Comparison of ENCODE assay signal across 21 cellular contexts in genomic region chr6:12295558-12296254, GRCh38. TPM values are rescaled to one million over a fixed set of nuclear protein-coding genes. Genes with fewer than 3 reads are reported as not detected.
DNase-seq lines count a peak whose midpoint lies in the region; ATAC-seq, FAIRE-seq and TF ChIP-seq lines count a peak whose summit lies in the region.
"Had no signal": no experiment of that assay in that cellular context is flagged by ENCODE, and none has a peak within 500 bp of the region (broad histone marks: within the 10 kb centered on the region; RNA-seq: fewer than 3 reads in every experiment).

No MANE protein-coding gene starts in this region.

- POLR2A ChIA-PET in Caco-2 (lab: Charles Lee), result interaction anchor here (0.7 kb wide), 1 partner anchor 70 kb away, joined by 9 read pairs; no protein-coding TSS in a partner anchor

- peak overlapping the region; percentile 2 for H3K4me2 ChIP-seq in fibroblast of lung (ENCODE audit: extremely low read depth, insufficient read depth, low read length)
- H3K4me2 ChIP-seq: BLaER1 had no signal

- DNase-seq in Caco-2, result peak in 1 of 2 experiments; percentile 49
- no peak for DNase-seq in fibroblast of lung (ENCODE audit: low read depth in 2 of 2)
- DNase-seq in small intestine, result no peak
- DNase-seq in activated T-cell treated with anti-CD3 and anti-CD28 coated beads, Interleukin-2, amount 50 U/mL, for 4 hours, result no peak
- DNase-seq in HTR-8/SVneo (ENCODE audit: insufficient read length, low spot score), result no peak
- no peak for DNase-seq in activated naive CD4-positive, alpha-beta T cell treated with anti-CD3 and anti-CD28 coated beads, Interleukin-2, amount 50 U/mL, for 16 hours
- no peak for DNase-seq in NCI-H1436 (lab: John Stamatoyannopoulos, UW)
- DNase-seq: activated CD4-positive, alpha-beta T cell treated with anti-CD3 and anti-CD28 coated beads, Interleukin-2, amount 50 U/mL, for 1 hour; activated T-cell treated with anti-CD3 and anti-CD28 coated beads, Interleukin-2, amount 50 U/mL, for 24 hours; DMS153; erythroblast; hypothalamus; naive thymus-derived CD8-positive, alpha-beta T cell; NCI-H2107; stimulated activated CD4-positive, alpha-beta T cell treated with anti-CD3 and anti-CD28 coated beads, Interleukin-1b, Interleukin-23, amount 100 ng/mL, for 48 hours; T-helper 9 cell; testis had no signal

- H3K36me3 Mint-ChIP-seq in Caco-2 (ENCODE audit: insufficient read depth, unreplicated experiment), result peaks cover 80% of the 10 kb centered on the region
- H3K36me3 Mint-ChIP-seq in activated T-cell treated with anti-CD3 and anti-CD28 coated beads, Interleukin-2, amount 50 U/mL, for 4 hours (ENCODE audit: insufficient read depth), result no peaks in the 10 kb centered on the region

- no peaks in the 10 kb centered on the region for H3K79me2 ChIP-seq in fibroblast of lung (ENCODE audit: control insufficient read depth, insufficient read depth, low read length)

- FAIRE-seq in TTC549 (lab: Jason Lieb, UNC) (peak; percentile 9), small intestine (lab: Jason Lieb, UNC) (no peak), HTR-8/SVneo (lab: Jason Lieb, UNC) (no peak)
- FAIRE-seq: colon had no signal

- no peaks in the 10 kb centered on the region for H4K20me1 ChIP-seq in fibroblast of lung (ENCODE audit: control insufficient read depth, extremely low read depth, insufficient read depth, low read length)
- H4K20me1 ChIP-seq: BLaER1 had no signal

- no peak for TF ChIP-seq CTCF in Caco-2 (IDR thresholded peaks at IDR 0.05; ENCODE audit: insufficient read depth in 1 of 2, low read depth in 1 of 2, low read length in 1 of 2, severe bottlenecking in 1 of 2, unreplicated experiment in 1 of 2)
- TF ChIP-seq CTCF in fibroblast of lung (conservative IDR thresholded peaks at IDR 0.05 in 1 of 2, IDR thresholded peaks at IDR 0.05 in 1 of 2; ENCODE audit: low read depth in 1 of 2, low read length in 2 of 2), result no peak

- 39 to 61% (median 52%) methylated on average over 14 of the region's 14 CpGs for WGBS in small intestine, 3 donors

- CTCF ChIA-PET in Caco-2 (lab: Charles Lee), result interaction anchor here (1.3 kb wide), 1 partner anchor 307 kb away, joined by 5 read pairs; no protein-coding TSS in a partner anchor

- BruUV-seq in Caco-2 (replicated peaks; lab: Mats Ljungman, UMichigan), result TSS peak; percentile 77

- no peaks in the 10 kb centered on the region for H3K27me3 Mint-ChIP-seq in Caco-2 (ENCODE audit: insufficient read depth, unreplicated experiment)
- H3K27me3 Mint-ChIP-seq in activated T-cell treated with anti-CD3 and anti-CD28 coated beads, Interleukin-2, amount 50 U/mL, for 4 hours (ENCODE audit: low read depth), result peaks cover 23% of the 10 kb centered on the region

- no peak for ATAC-seq in activated T-cell treated with anti-CD3 and anti-CD28 coated beads, Interleukin-2, amount 50 U/mL, for 4 hours
- ATAC-seq: naive thymus-derived CD8-positive, alpha-beta T cell; Right ventricle myocardium inferior had no signal

- H3K9me3 ChIP-seq in Caco-2 (no peaks in the 10 kb centered on the region), fibroblast of lung (ENCODE audit: control insufficient read depth, insufficient read depth, low read depth, low read length) (no peaks in the 10 kb centered on the region), small intestine (ENCODE audit: control insufficient read depth, low read depth) (no peaks in the 10 kb centered on the region)
- H3K9me3 ChIP-seq: BLaER1, testis had no signal

- no peaks in the 10 kb centered on the region for H3K27me3 ChIP-seq in Caco-2 (replicated peaks; ENCODE audit: control insufficient read depth, insufficient read depth, low read length)
- no peaks in the 10 kb centered on the region for H3K27me3 ChIP-seq in fibroblast of lung (ENCODE audit: control insufficient read depth, insufficient read depth, low read length)
- no peaks in the 10 kb centered on the region for H3K27me3 ChIP-seq in small intestine (ENCODE audit: control insufficient read depth in 2 of 2, insufficient read depth in 2 of 2, low read length in 2 of 2)
- H3K27me3 ChIP-seq: testis had no signal

- peak overlapping the region; percentile 91 for H3K27ac Mint-ChIP-seq in Caco-2 (ENCODE audit: unreplicated experiment)
- H3K27ac Mint-ChIP-seq: activated T-cell treated with anti-CD3 and anti-CD28 coated beads, Interleukin-2, amount 50 U/mL, for 24 hours; naive thymus-derived CD8-positive, alpha-beta T cell had no signal

- peaks cover 9% of the 10 kb centered on the region for H3K9me3 Mint-ChIP-seq in Caco-2 (ENCODE audit: unreplicated experiment)
- no peaks in the 10 kb centered on the region for H3K9me3 Mint-ChIP-seq in activated T-cell treated with anti-CD3 and anti-CD28 coated beads, Interleukin-2, amount 50 U/mL, for 4 hours
- H3K9me3 Mint-ChIP-seq: activated T-cell treated with anti-CD3 and anti-CD28 coated beads, Interleukin-2, amount 50 U/mL, for 24 hours; naive thymus-derived CD8-positive, alpha-beta T cell had no signal

- H3K9ac ChIP-seq in fibroblast of lung (ENCODE audit: insufficient read depth, low read length), result no peak overlapping the region
- H3K9ac ChIP-seq: BLaER1 had no signal

- intact Hi-C loops in Caco-2 (cut with micrococcal nuclease; ENCODE audit: unreplicated experiment), result loop anchor here (1.0 to 2.0 kb wide), 2 partner anchors 29 to 69 kb away; no protein-coding TSS in a partner anchor

- H3K36me3 ChIP-seq in Caco-2 (ENCODE audit: control insufficient read depth, insufficient read depth, low read length), result no peaks in the 10 kb centered on the region; the same call in 1 of the 2 replicates
- H3K36me3 ChIP-seq in fibroblast of lung (ENCODE audit: control insufficient read depth, insufficient read depth, low read length), result no peaks in the 10 kb centered on the region
- H3K36me3 ChIP-seq in small intestine (ENCODE audit: control insufficient read depth in 2 of 2, insufficient read depth in 2 of 2, low read length in 2 of 2), result peaks cover 0 to 2% of the 10 kb centered on the region in 2 donors
- H3K36me3 ChIP-seq: BLaER1 had no signal

- peak overlapping the region; percentile 34 for H3K27ac ChIP-seq in fibroblast of lung (ENCODE audit: insufficient read depth, low read length)
- peak overlapping the region; percentile 66 to 70 for H3K27ac ChIP-seq in small intestine (ENCODE audit: low read depth in 1 of 2, low read length in 1 of 2)
- H3K27ac ChIP-seq: BLaER1, testis had no signal

- no peak overlapping the region for H3K4me3 ChIP-seq in Caco-2 (ENCODE audit: low read depth, low read length)
- no peak overlapping the region for H3K4me3 ChIP-seq in fibroblast of lung (replicated peaks in 1 of 4; ENCODE audit: control extremely low read depth in 1 of 4, insufficient read depth in 1 of 4, low read depth in 3 of 4, low read length in 4 of 4)
- H3K4me3 ChIP-seq in small intestine (ENCODE audit: low read depth in 1 of 2, low read length in 2 of 2), result no peak overlapping the region
- H3K4me3 ChIP-seq: BLaER1, testis had no signal

- peaks cover 49% of the 10 kb centered on the region for H3K4me1 Mint-ChIP-seq in Caco-2 (ENCODE audit: low read depth, unreplicated experiment)
- peaks cover 2% of the 10 kb centered on the region for H3K4me1 Mint-ChIP-seq in activated T-cell treated with anti-CD3 and anti-CD28 coated beads, Interleukin-2, amount 50 U/mL, for 4 hours (ENCODE audit: low read depth)

- peaks cover 63% of the 10 kb centered on the region for H3K4me1 ChIP-seq in Caco-2
- H3K4me1 ChIP-seq in fibroblast of lung (ENCODE audit: control insufficient read depth, extremely low read depth, insufficient read depth, low read length), result peaks cover 5% of the 10 kb centered on the region
- H3K4me1 ChIP-seq in small intestine (ENCODE audit: control insufficient read depth in 2 of 2, insufficient read depth in 1 of 2, low read depth in 1 of 2, low read length in 1 of 2), result peaks cover 0 to 5% of the 10 kb centered on the region in 2 donors
- H3K4me1 ChIP-seq: BLaER1 had no signal

- H2AFZ ChIP-seq in fibroblast of lung (ENCODE audit: low read length), result peak overlapping the region; percentile 4

- peak overlapping the region; percentile 61 for H3K4me3 Mint-ChIP-seq in Caco-2 (ENCODE audit: unreplicated experiment)
- H3K4me3 Mint-ChIP-seq in activated T-cell treated with anti-CD3 and anti-CD28 coated beads, Interleukin-2, amount 50 U/mL, for 4 hours, result no peak overlapping the region
- H3K4me3 Mint-ChIP-seq: activated T-cell treated with anti-CD3 and anti-CD28 coated beads, Interleukin-2, amount 50 U/mL, for 24 hours; naive thymus-derived CD8-positive, alpha-beta T cell had no signal

RNA-seq across cellular contexts. Expression of gene EDN1, which starts 5.5 kb away (rescaled TPM):
- 13.5 and 14.0 TPM in 2 replicates for total RNA-seq in Caco-2 (2022)
- total RNA-seq in fibroblast of lung, result 0.17 and 0.26 TPM in 2 replicates
- 2.7 and 10.1 TPM in 2 replicates for polyA plus RNA-seq in fibroblast of lung
- 1.4 and 5.4 TPM in 2 replicates for polyA plus RNA-seq in fibroblast of lung (2012)
- 1.4 and 2.4 TPM in 2 replicates for polyA minus RNA-seq in fibroblast of lung (ENCODE audit: low replicate concordance)
- 10 to 100 TPM in 1 of 3 donors, 1 to 10 TPM in 2; 7.3 to 10.1 (median 9.7) TPM for polyA plus RNA-seq in small intestine
- under 1 TPM in 2 of 3 donors, not detected in 1; 0.24 to 0.25 TPM for total RNA-seq in activated T-cell treated with anti-CD3 and anti-CD28 coated beads, Interleukin-2, amount 50 U/mL, for 4 hours
- polyA plus RNA-seq: naive thymus-derived CD8-positive, alpha-beta T cell had no signal

Comparison
In these comparisons a context has a peak if more than half of its experiments do, and no peak if none do; other contexts are left out.
1. RNA of gene EDN1, which starts 5.5 kb away (total RNA-seq): 13.5 to 14.0 TPM in Caco-2; 0.24 to 0.25 TPM in activated T-cell treated with anti-CD3 and anti-CD28 coated beads, Interleukin-2, amount 50 U/mL, for 4 hours and 0.17 to 0.26 TPM in fibroblast of lung; every median in the first group is over 10 times any median in the second.